ENCODE assay signal across 18 cellular contexts in the genomic region with DNA sequence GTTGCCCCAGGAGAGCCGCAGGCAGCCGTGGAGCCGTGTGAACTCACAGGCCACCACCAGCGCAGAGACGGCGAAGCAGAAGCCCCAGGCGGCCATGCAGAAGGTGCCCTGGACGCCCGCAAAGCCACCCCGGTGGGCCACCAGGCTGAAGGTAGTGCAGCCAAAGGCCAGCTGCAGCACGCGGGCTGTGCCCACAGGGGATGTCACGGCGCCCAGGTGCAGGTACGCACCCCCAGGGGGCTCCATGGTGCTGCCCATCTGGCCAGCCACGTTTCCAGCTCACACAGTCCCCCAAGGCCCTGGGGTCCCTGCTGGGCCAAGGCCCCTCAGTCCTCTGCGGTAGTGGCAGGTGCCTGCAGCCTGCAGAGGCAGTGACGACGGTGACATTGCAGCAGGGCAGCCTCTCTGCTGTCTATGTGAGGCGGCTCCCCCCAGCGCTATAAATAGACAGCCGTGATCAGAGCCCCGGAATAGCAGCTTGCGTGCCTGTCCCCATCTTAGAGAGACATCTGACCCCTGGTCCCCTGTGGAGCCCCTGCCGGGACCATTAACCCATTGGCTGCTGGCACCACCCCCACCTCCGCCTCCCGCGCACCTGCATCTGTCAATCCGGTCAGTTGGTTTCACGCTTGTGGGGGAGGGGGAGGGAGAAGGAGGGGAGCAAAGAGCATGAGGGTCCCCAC. TPM values are rescaled to one million over a fixed set of nuclear protein-coding genes. Genes with fewer than 3 reads are reported as not detected.
DNase-seq lines count a peak whose midpoint lies in the region; ATAC-seq and TF ChIP-seq lines count a peak whose summit lies in the region.
"Had no signal": no experiment of that assay in that cellular context is flagged by ENCODE, and none has a peak within 500 bp of the region (broad histone marks: within the 10 kb centered on the region; RNA-seq: fewer than 3 reads in every experiment).

No MANE protein-coding gene starts in this region.

- DNase-seq in NCI-H1417 (lab: John Stamatoyannopoulos, UW), result peak in 2 of 3 experiments; percentile 79 to 80
- no peak for DNase-seq in NCI-H1417 treated with DMSO at 0.1 percent for 48 hours (lab: John Stamatoyannopoulos, UW)
- peak in 4 of 5 donors; percentile 72 to 85 (median 76) for DNase-seq in heart left ventricle
- DNase-seq in psoas muscle, result peak; percentile 74 to 92
- DNase-seq in NCI-H2196 treated with DMSO at 0.1 percent for 48 hours (lab: John Stamatoyannopoulos, UW; ENCODE audit: unreplicated experiment), result no peak
- DNase-seq: activated CD4-positive, CD25-positive, alpha-beta regulatory T cell; Caco-2; NK-92 treated with Interleukin-12 subunit alpha and Interleukin-12 subunit beta, amount 100 ng/mL, for 24 hours; occipital lobe; stimulated activated CD4-positive, alpha-beta T cell treated with anti-CD3 and anti-CD28 coated beads, Interleukin-15, amount 100 ng/mL, for 24 hours had no signal

- H3K79me2 ChIP-seq in OCI-LY3 (ENCODE audit: low read length), result peaks cover 3% of the 10 kb centered on the region; the same call in 1 of the 2 replicates

- peak overlapping the region; percentile 36 for H3K4me2 ChIP-seq in OCI-LY3 (ENCODE audit: low read length)

- H3K4me3 ChIP-seq in OCI-LY3 (ENCODE audit: low read length), result peak overlapping the region; percentile 10; the same call in 1 of the 2 replicates
- peak overlapping the region in 11 of 12 donors; percentile 27 to 60 (median 47) for H3K4me3 ChIP-seq in heart left ventricle
- H3K4me3 ChIP-seq in psoas muscle, result peak overlapping the region; percentile 72
- H3K4me3 ChIP-seq: body of pancreas had no signal

- H3K36me3 ChIP-seq in OCI-LY3 (replicated peaks; ENCODE audit: low read depth, low read length), result no peaks in the 10 kb centered on the region
- no peaks in the 10 kb centered on the region for H3K36me3 ChIP-seq in heart left ventricle
- H3K36me3 ChIP-seq in psoas muscle (ENCODE audit: insufficient read depth in 1 of 2, low read depth in 1 of 2), result peaks cover 0 to 3% of the 10 kb centered on the region in 2 donors

- H3K9ac ChIP-seq in OCI-LY3 (ENCODE audit: low read length), result no peak overlapping the region

- H3K27me3 ChIP-seq in OCI-LY3 (ENCODE audit: low read depth, low read length), result peaks cover 12% of the 10 kb centered on the region; the same call in 1 of the 2 replicates
- peaks cover 0 to 11% (median 0%) of the 10 kb centered on the region in 9 donors for H3K27me3 ChIP-seq in heart left ventricle
- no peaks in the 10 kb centered on the region for H3K27me3 ChIP-seq in psoas muscle (ENCODE audit: insufficient read depth in 3 of 3, low read length in 2 of 3)
- H3K27me3 ChIP-seq: body of pancreas had no signal

- no peaks in the 10 kb centered on the region for H3K9me3 ChIP-seq in OCI-LY3 (ENCODE audit: insufficient read depth, low read length)
- H3K9me3 ChIP-seq in heart left ventricle, result no peaks in the 10 kb centered on the region
- H3K9me3 ChIP-seq in psoas muscle, result no peaks in the 10 kb centered on the region
- H3K9me3 ChIP-seq: body of pancreas, Caco-2 had no signal

- WGBS in heart left ventricle, 4 donors, result 30 to 34% (median 32%) methylated on average over 28 to 30 of the region's 30 CpGs
- 13 to 20% (median 16%) methylated on average over 24 to 30 of the region's 30 CpGs for WGBS in psoas muscle, 3 donors

- intact Hi-C loops in heart left ventricle (cut with DNase I) (no loop called here), psoas muscle (cut with DNase I) (no loop called here)

- TF ChIP-seq CTCF in OCI-LY3 (IDR thresholded peaks at IDR 0.05; ENCODE audit: low read depth, low read length) (no peak), heart left ventricle (IDR thresholded peaks at IDR 0.05) (no peak), psoas muscle (IDR thresholded peaks at IDR 0.05) (no peak)

- H3K4me1 ChIP-seq in OCI-LY3 (ENCODE audit: low read length), result peaks cover 14% of the 10 kb centered on the region
- H3K4me1 ChIP-seq in heart left ventricle, result peaks cover 0 to 47% (median 26%) of the 10 kb centered on the region in 12 donors
- peaks cover 25% of the 10 kb centered on the region for H3K4me1 ChIP-seq in psoas muscle

- TF ChIP-seq POLR2A in heart left ventricle (IDR thresholded peaks at IDR 0.05), result no peak

- H4K20me1 ChIP-seq in OCI-LY3 (ENCODE audit: insufficient read depth, low read length), result no peaks in the 10 kb centered on the region

- no peak overlapping the region for H3K27ac ChIP-seq in OCI-LY3 (ENCODE audit: low read length)
- H3K27ac ChIP-seq in heart left ventricle, result peak overlapping the region in 11 of 12 donors; percentile 12 to 92 (median 77)
- H3K27ac ChIP-seq in psoas muscle, result peak overlapping the region; percentile 99
- H3K27ac ChIP-seq: body of pancreas had no signal

- no peak overlapping the region for H2AFZ ChIP-seq in OCI-LY3 (ENCODE audit: low read depth, low read length)

- ATAC-seq in heart left ventricle (peak; percentile 74 to 89 (median 80)), psoas muscle (peak; percentile 82 to 88 (median 85)), HG03196 (IDR thresholded peaks at IDR 0.05; ENCODE audit: unreplicated experiment) (no peak), HG03342 (IDR thresholded peaks at IDR 0.05; ENCODE audit: unreplicated experiment) (no peak)
- ATAC-seq: body of pancreas had no signal

RNA-seq across cellular contexts. Expression of a gene that starts 4.5 kb away (rescaled TPM):
- total RNA-seq in heart left ventricle, result 10 to 100 TPM in 2 of 9 donors, 1 to 10 TPM in 7; 1.8 to 12.2 (median 5.4) TPM
- 10 to 100 TPM in 1 of 2 donors, 1 to 10 TPM in 1; 3.4 to 30.7 TPM for polyA plus RNA-seq in heart left ventricle
- total RNA-seq in psoas muscle, result 10 to 100 TPM in 2 of 4 donors, 1 to 10 TPM in 2; 5.4 to 12.5 (median 9.5) TPM
- polyA plus RNA-seq in psoas muscle, result 10 to 100 TPM in 2 of 3 donors, 1 to 10 TPM in 1; 8.3 to 23.2 (median 15.2) TPM

RNA-seq across cellular contexts. Expression of a gene that starts 5.4 kb away (rescaled TPM):
- total RNA-seq in heart left ventricle, result 10 to 100 TPM in 1 of 9 donors, 1 to 10 TPM in 7, under 1 TPM in 1; 0.31 to 11.2 (median 3.9) TPM
- 1 to 10 TPM in 1 of 2 donors, under 1 TPM in 1; 0.19 to 7.4 TPM for polyA plus RNA-seq in heart left ventricle
- total RNA-seq in psoas muscle, result 10 to 100 TPM in 3 of 4 donors, 1 to 10 TPM in 1; 9.7 to 58.0 (median 13.4) TPM
- 10 to 100 TPM in 1 of 3 donors, 1 to 10 TPM in 1, under 1 TPM in 1; 0.47 to 95.8 (median 9.1) TPM for polyA plus RNA-seq in psoas muscle
- total RNA-seq: A673, body of pancreas, Caco-2, lung microvascular endothelial cell, MCF 10A, ureter had no signal

RNA-seq across cellular contexts. Expression of a gene that starts 14.1 kb away (rescaled TPM):
- total RNA-seq in heart left ventricle (10 to 100 TPM; 14.3 to 30.5 (median 18.0) TPM), psoas muscle (10 to 100 TPM; 43.1 to 74.2 (median 53.7) TPM)
- polyA plus RNA-seq in heart left ventricle (10 to 100 TPM; 10.2 to 23.6 TPM), psoas muscle (10 to 100 TPM; 21.6 to 73.7 (median 26.6) TPM)

RNA-seq across cellular contexts. Expression of a gene that starts 19.4 kb away (rescaled TPM):
- total RNA-seq in heart left ventricle (1 to 10 TPM in 2 of 9 donors, under 1 TPM in 4, not detected in 3; 0.25 to 1.6 (median 0.54) TPM), psoas muscle (1 to 10 TPM in 3 of 4 donors, under 1 TPM in 1; 0.92 to 1.9 (median 1.5) TPM)
- polyA plus RNA-seq in heart left ventricle (under 1 TPM; 0.53 to 0.80 TPM), psoas muscle (under 1 TPM; 0.25 to 0.48 (median 0.44) TPM)
- total RNA-seq: A673, MCF 10A had no signal

RNA-seq across cellular contexts. Expression of a gene that starts 23.6 kb away (rescaled TPM):
- total RNA-seq in heart left ventricle (10 to 100 TPM in 2 of 9 donors, 1 to 10 TPM in 7; 3.6 to 13.2 (median 6.6) TPM), psoas muscle (10 to 100 TPM in 1 of 4 donors, 1 to 10 TPM in 3; 3.9 to 10.2 (median 6.3) TPM)
- polyA plus RNA-seq in heart left ventricle (10 to 100 TPM in 1 of 2 donors, 1 to 10 TPM in 1; 7.1 to 12.0 TPM), psoas muscle (10 to 100 TPM in 2 of 3 donors, 1 to 10 TPM in 1; 5.7 to 14.2 (median 10.4) TPM)

Comparison
In these comparisons a context has a peak if more than half of its experiments do, and no peak if none do; other contexts are left out.
1. DNase-seq: peak in NCI-H1417 (2 of 3), heart left ventricle (4 of 5) and psoas muscle (2 of 2); none in NCI-H1417 treated with DMSO at 0.1 percent for 48 hours (single experiment) and NCI-H2196 treated with DMSO at 0.1 percent for 48 hours (single experiment).
2. H3K4me3 ChIP-seq: peak in every context shown above with its lines; median percentile 72 in psoas muscle; 47 in heart left ventricle; 10 in OCI-LY3.
3. ATAC-seq: peak in heart left ventricle (4 of 4) and psoas muscle (4 of 4); none in HG03196 (single experiment) and HG03342 (single experiment).